ENCODE assay signal across 14 cellular contexts in the genomic region with DNA sequence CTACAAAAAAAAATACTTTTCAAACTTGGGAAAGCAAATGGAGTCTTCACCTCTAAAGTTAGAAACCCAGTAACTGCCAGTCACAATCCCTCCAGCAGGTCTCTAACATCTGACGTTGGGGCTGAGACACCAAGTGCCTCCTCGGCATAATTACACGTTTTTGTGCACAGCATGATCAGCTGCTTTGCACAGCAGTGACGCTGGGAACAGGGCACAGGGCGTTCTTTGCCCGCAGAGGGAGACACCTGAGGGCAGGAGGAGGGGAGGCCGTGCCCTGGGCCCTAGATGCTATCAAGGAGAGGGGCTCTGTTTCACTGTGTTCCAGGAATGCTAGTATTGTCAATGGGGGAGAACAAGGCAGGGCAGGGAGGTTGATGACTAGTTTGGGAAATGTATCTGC.
"Had no signal": no experiment of that assay in that cellular context is flagged by ENCODE, and none has a peak within 500 bp of the region (broad histone marks: within the 10 kb centered on the region; RNA-seq: fewer than 3 reads in every experiment).

No MANE protein-coding gene starts in this region.

- H3K4me1 ChIP-seq: upper lobe of left lung had no signal

- H3K9me3 ChIP-seq: esophagus squamous epithelium, upper lobe of left lung had no signal

- H3K4me3 ChIP-seq: esophagus squamous epithelium, smooth muscle cell, upper lobe of left lung had no signal

- H3K27me3 ChIP-seq: esophagus squamous epithelium, upper lobe of left lung had no signal

- H3K27ac ChIP-seq: esophagus squamous epithelium, upper lobe of left lung, VCaP had no signal

- ATAC-seq: activated naive CD4-positive, alpha-beta T cell treated with anti-CD3 and anti-CD28 coated beads, Interleukin-2, amount 50 U/mL, for 72 hours; natural killer cell treated with Interleukin-12 subunit alpha and Interleukin-12 subunit beta and Interleukin-15 and Interleukin-18, amount 100 ng/mL, for 72 hours; sciatic nerve; stimulated activated naive CD8-positive, alpha-beta T cell treated with anti-CD3 and anti-CD28 coated beads, Interleukin-15, amount 100 ng/mL, for 72 hours had no signal

- H3K4me2 ChIP-seq: smooth muscle cell had no signal

- DNase-seq: activated CD4-positive, alpha-beta T cell treated with anti-CD3 and anti-CD28 coated beads for 1 hour; activated CD4-positive, alpha-beta T cell treated with anti-CD3 and anti-CD28 coated beads, Interleukin-2, amount 50 U/mL, for 4 hours; activated gamma-delta T cell treated with Interleukin-2 at 50 U/mL for 16 hours; effector memory CD4-positive, alpha-beta T cell; esophagus squamous epithelium; mesendoderm; stimulated activated CD4-positive, alpha-beta T cell treated with anti-CD3 and anti-CD28 coated beads, Interleukin-4, amount 100 ng/mL, for 1 hour; stimulated activated naive CD8-positive, alpha-beta T cell treated with anti-CD3 and anti-CD28 coated beads, Interleukin-15, amount 100 ng/mL, for 72 hours; upper lobe of left lung had no signal
